Comparison of ENCODE assay signal across 21 cellular contexts in genomic region chr12:23474438-23475000, GRCh38.
"Had no signal": no experiment of that assay in that cellular context is flagged by ENCODE, and none has a peak within 500 bp of the region (broad histone marks: within the 10 kb centered on the region; RNA-seq: fewer than 3 reads in every experiment).

No MANE protein-coding gene starts in this region.

- ATAC-seq: activated T-helper 17 cell treated with anti-CD3 and anti-CD28 coated beads, Interleukin-2, amount 50 U/mL, for 72 hours; K562 had no signal

- H3K4me3 ChIP-seq: adrenal gland, K562, Peyer's patch had no signal

- H3K4me1 ChIP-seq: adrenal gland, Peyer's patch had no signal

- H3K36me3 ChIP-seq: adrenal gland, Peyer's patch had no signal

- DNase-seq: activated CD4-positive, alpha-beta memory T cell treated with anti-CD3 and anti-CD28 coated beads for 36 hours; activated CD4-positive, alpha-beta T cell treated with anti-CD3 and anti-CD28 coated beads, Interleukin-2, amount 10 ng/mL, durations not matched to agents 7 days and 5 days; activated CD4-positive, CD25-positive, alpha-beta regulatory T cell; activated gamma-delta T cell; activated naive CD4-positive, alpha-beta T cell treated with anti-CD3 and anti-CD28 coated beads for 36 hours; activated T-cell treated with anti-CD3 and anti-CD28 coated beads for 4 hours; activated T-cell treated with anti-CD3 and anti-CD28 coated beads, Interleukin-2, amount 50 U/mL, for 48 hours; adrenal gland; anterior cingulate cortex; Karpas-422; NCI-H1105 treated with DMSO at 0.1 percent for 48 hours; NCI-H1436 treated with DMSO at 0.1 percent for 48 hours; NCI-H187; NCI-H2081; NCI-H510A treated with DMSO at 0.1 percent for 48 hours; Peyer's patch; SHP77; T-helper 2 cell; T1000 had no signal

- H3K27me3 ChIP-seq: adrenal gland, Peyer's patch had no signal

- H3K9me3 ChIP-seq: adrenal gland, Peyer's patch had no signal

- H3K27ac ChIP-seq: adrenal gland, Peyer's patch had no signal
